Comparison of ENCODE assay signal across 25 cellular contexts in genomic region chr14:92641306-92641705, GRCh38.
"Had no signal": no experiment of that assay in that cellular context is flagged by ENCODE, and none has a peak within 500 bp of the region (broad histone marks: within the 10 kb centered on the region; RNA-seq: fewer than 3 reads in every experiment).

No MANE protein-coding gene starts in this region.

- H3K4me3 ChIP-seq: dorsolateral prefrontal cortex, gastrocnemius medialis, heart right ventricle, left lung, mucosa of descending colon, prostate gland, right atrium auricular region, smooth muscle cell, suprapubic skin, transverse colon, vagina had no signal

- H3K27ac ChIP-seq: dorsolateral prefrontal cortex, gastrocnemius medialis, heart right ventricle, left lung, parathyroid adenoma, prostate gland, right atrium auricular region, suprapubic skin, transverse colon, vagina had no signal

- DNase-seq: effector CD4-positive, alpha-beta T cell; foreskin fibroblast; gastrocnemius medialis; heart right ventricle; hippocampal formation; left cardiac atrium; left lung; mesenchymal stem cell; mucosa of descending colon; naive B cell; nephron progenitor cell; stimulated activated CD4-positive, alpha-beta T cell treated with anti-CD3 and anti-CD28 coated beads, Interleukin-2, amount 100 ng/mL, for 24 hours; stimulated activated CD4-positive, alpha-beta T cell treated with anti-CD3 and anti-CD28 coated beads, Interleukin-4, amount 100 ng/mL, for 24 hours; stimulated activated naive CD8-positive, alpha-beta T cell treated with anti-CD3 and anti-CD28 coated beads, Interleukin-15, Interleukin-2, amounts not matched to agents 100 U/mL and 50 U/mL, for 24 hours; transverse colon had no signal

- H3K27me3 ChIP-seq: dorsolateral prefrontal cortex, gastrocnemius medialis, heart right ventricle, left lung, right atrium auricular region, suprapubic skin, transverse colon, vagina had no signal

- H2AFZ ChIP-seq: parathyroid adenoma had no signal

- ATAC-seq: gastrocnemius medialis; heart right ventricle; left cardiac atrium; left lung; mucosa of descending colon; sciatic nerve; stimulated activated memory B cell treated with anti-CD40 and anti-IgM and Interleukin-4, amounts not matched to agents 10 μg/mL and 1 μg/mL and 100 μg/mL, for 72 hours; stimulated activated naive CD8-positive, alpha-beta T cell treated with anti-CD3 and anti-CD28 coated beads, Interleukin-15, Interleukin-2, amounts not matched to agents 100 U/mL and 50 U/mL, for 24 hours had no signal

- H3K4me1 ChIP-seq: gastrocnemius medialis, parathyroid adenoma, suprapubic skin had no signal

- H3K9ac ChIP-seq: parathyroid adenoma had no signal

- H3K4me1 Mint-ChIP-seq: nephron progenitor cell had no signal

- H3K27ac Mint-ChIP-seq: mesothelial cell of epicardium; nephron progenitor cell; stimulated activated memory B cell treated with anti-CD40 and anti-IgM and Interleukin-4, amounts not matched to agents 10 μg/mL and 1 μg/mL and 100 μg/mL, for 72 hours had no signal

- H3K36me3 ChIP-seq: gastrocnemius medialis, prostate gland, right atrium auricular region, transverse colon, vagina had no signal

- H3K4me2 ChIP-seq: smooth muscle cell had no signal

- H3K27me3 Mint-ChIP-seq: naive B cell; stimulated activated memory B cell treated with anti-CD40 and anti-IgM and Interleukin-4, amounts not matched to agents 10 μg/mL and 1 μg/mL and 100 μg/mL, for 72 hours had no signal

- H3K4me3 Mint-ChIP-seq: mesothelial cell of epicardium; naive B cell; nephron progenitor cell; stimulated activated memory B cell treated with anti-CD40 and anti-IgM and Interleukin-4, amounts not matched to agents 10 μg/mL and 1 μg/mL and 100 μg/mL, for 72 hours had no signal

- H3K9me3 ChIP-seq: gastrocnemius medialis, mucosa of descending colon, prostate gland, suprapubic skin, transverse colon, vagina had no signal
